17 cellular contexts compared by ENCODE assay signal in the genomic region with DNA sequence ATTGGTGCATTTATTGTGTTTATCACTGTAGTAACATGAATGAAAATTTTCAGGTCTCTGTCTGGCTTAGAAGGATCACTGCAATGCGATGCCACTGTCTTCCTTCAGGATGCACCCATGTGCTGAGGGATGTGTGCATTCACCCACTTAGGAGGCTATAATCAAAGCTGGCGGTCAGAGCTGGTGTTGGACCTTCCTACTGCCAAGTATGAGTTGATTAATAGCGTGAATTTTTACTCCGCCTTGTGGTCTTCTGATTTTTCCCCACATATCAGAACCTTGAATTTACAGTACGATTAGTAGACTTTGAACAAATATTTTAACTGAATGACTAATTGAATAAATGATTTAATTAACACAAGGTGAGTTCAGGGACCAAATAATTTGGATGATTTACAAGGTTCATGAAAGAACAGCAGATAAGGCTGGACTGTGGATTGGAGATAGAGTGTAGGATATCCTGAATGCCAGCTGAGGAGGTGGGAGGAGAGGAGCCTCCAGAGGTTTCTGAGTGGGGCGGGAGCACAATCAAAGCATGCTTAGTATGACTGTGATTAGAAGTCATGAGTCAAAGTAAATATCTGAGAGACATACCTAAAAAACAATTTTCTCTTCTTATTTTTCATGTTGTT. TPM values are rescaled to one million over a fixed set of nuclear protein-coding genes. Genes with fewer than 3 reads are reported as not detected.
DNase-seq lines count a peak whose midpoint lies in the region; ATAC-seq and TF ChIP-seq lines count a peak whose summit lies in the region.
"Had no signal": no experiment of that assay in that cellular context is flagged by ENCODE, and none has a peak within 500 bp of the region (broad histone marks: within the 10 kb centered on the region; RNA-seq: fewer than 3 reads in every experiment).

No MANE protein-coding gene starts in this region.

- no peak for TF ChIP-seq POLR2A in vagina (IDR thresholded peaks at IDR 0.05)

- H3K4me3 ChIP-seq in tibial artery = no peak overlapping the region
- no peak overlapping the region for H3K4me3 ChIP-seq in osteoblast (ENCODE audit: insufficient read depth, low read length)
- no peak overlapping the region for H3K4me3 ChIP-seq in vagina
- H3K4me3 ChIP-seq: GM12878 had no signal

- H3K4me2 ChIP-seq in osteoblast (ENCODE audit: insufficient read depth, low read length) = no peak overlapping the region

- H3K9me3 Mint-ChIP-seq in nephron = peaks cover 10% of the 10 kb centered on the region

- H3K4me1 ChIP-seq in tibial artery = peaks cover 0 to 70% (median 32%) of the 10 kb centered on the region in 4 donors
- no peaks in the 10 kb centered on the region for H3K4me1 ChIP-seq in osteoblast (ENCODE audit: insufficient read depth, low read length)
- peaks cover 8% of the 10 kb centered on the region for H3K4me1 ChIP-seq in vagina

- peak; percentile 63 for DNase-seq in NCI-H226
- peak; percentile 34 for DNase-seq in glomerular visceral epithelial cell (ENCODE audit: extremely low spot score)
- DNase-seq in tibial artery = no peak
- DNase-seq in osteoblast (ENCODE audit: insufficient read length, low spot score, missing footprints) = no peak
- no peak for DNase-seq in GM19238 (ENCODE audit: insufficient read length, low spot score)
- DNase-seq in vagina (ENCODE audit: extremely low spot score in 2 of 2) = no peak
- DNase-seq: BE2C; CD4-positive, alpha-beta memory T cell; GDM1; HCEC 1CT; NCI-H187; NCI-H510A treated with DMSO at 0.1 percent for 48 hours; SHP77 treated with DMSO at 0.1 percent for 48 hours had no signal

- H3K79me2 ChIP-seq in osteoblast (ENCODE audit: insufficient read depth, low read length) = no peaks in the 10 kb centered on the region

- H3K27ac Mint-ChIP-seq in nephron = peak overlapping the region; percentile 56 to 93 (median 64)
- H3K27ac Mint-ChIP-seq: CD4-positive, alpha-beta memory T cell had no signal

- ATAC-seq in GM21526 (IDR thresholded peaks at IDR 0.05; ENCODE audit: low FRiP score, unreplicated experiment) = no peak
- ATAC-seq: GM12878 had no signal

- H3K36me3 ChIP-seq in tibial artery (no peaks in the 10 kb centered on the region), osteoblast (ENCODE audit: insufficient read depth, low read length) (no peaks in the 10 kb centered on the region), vagina (no peaks in the 10 kb centered on the region)

- H3K27me3 Mint-ChIP-seq in nephron (ENCODE audit: low read depth) = no peaks in the 10 kb centered on the region

- no peak overlapping the region for H3K4me3 Mint-ChIP-seq in nephron
- H3K4me3 Mint-ChIP-seq: CD4-positive, alpha-beta memory T cell had no signal

- H2AFZ ChIP-seq in osteoblast (ENCODE audit: low read length) = no peak overlapping the region

- no peak for TF ChIP-seq CTCF in nephron (IDR thresholded peaks at IDR 0.05; ENCODE audit: unreplicated experiment in 3 of 3)
- no peak for TF ChIP-seq CTCF in tibial artery (IDR thresholded peaks at IDR 0.05)
- TF ChIP-seq CTCF in osteoblast (IDR thresholded peaks at IDR 0.05; ENCODE audit: extremely low read depth, low read depth, low read length) = no peak
- no peak for TF ChIP-seq CTCF in vagina (IDR thresholded peaks at IDR 0.05)

- intact Hi-C loops in tibial artery (cut with DNase I; ENCODE audit: low total_unique reads) (no loop called here), vagina (cut with DNase I) (no loop called here)

- H4K20me1 ChIP-seq in osteoblast (ENCODE audit: insufficient read depth, low read length) = no peaks in the 10 kb centered on the region

- H3K4me1 Mint-ChIP-seq in nephron = peaks cover 47% of the 10 kb centered on the region
- H3K4me1 Mint-ChIP-seq: CD4-positive, alpha-beta memory T cell had no signal

- H3K9me3 ChIP-seq in tibial artery = peaks cover 0 to 6% (median 0%) of the 10 kb centered on the region in 3 donors
- no peaks in the 10 kb centered on the region for H3K9me3 ChIP-seq in osteoblast (ENCODE audit: low read depth, low read length)
- H3K9me3 ChIP-seq in vagina = no peaks in the 10 kb centered on the region
- H3K9me3 ChIP-seq: BE2C had no signal

- peaks cover 12% of the 10 kb centered on the region for H3K36me3 Mint-ChIP-seq in nephron (ENCODE audit: low read depth)
- H3K36me3 Mint-ChIP-seq: CD4-positive, alpha-beta memory T cell had no signal

- peak overlapping the region; percentile 13 to 87 for H3K27ac ChIP-seq in tibial artery
- no peak overlapping the region for H3K27ac ChIP-seq in osteoblast (ENCODE audit: low read depth, low read length)
- no peak overlapping the region for H3K27ac ChIP-seq in vagina
- H3K27ac ChIP-seq: HL-60 had no signal

- H3K27me3 ChIP-seq in tibial artery (no peaks in the 10 kb centered on the region), osteoblast (ENCODE audit: insufficient read depth, low read length) (no peaks in the 10 kb centered on the region), vagina (no peaks in the 10 kb centered on the region)
- H3K27me3 ChIP-seq: BE2C had no signal

RNA-seq across cellular contexts. Expression of gene RERG, which starts 50.1 kb away (rescaled TPM):
- 0.29 TPM in 1 of 2 replicates, not detected in the other for total RNA-seq in osteoblast
- 31.9 TPM for total RNA-seq in vagina
- total RNA-seq: CD4-positive, alpha-beta memory T cell had no signal

Comparison
In these comparisons a context has a peak if more than half of its experiments do, and no peak if none do; other contexts are left out.
1. DNase-seq: peak in NCI-H226 (single experiment) and glomerular visceral epithelial cell (single experiment); none in tibial artery (0 of 2), osteoblast (single experiment), GM19238 (single experiment) and vagina (0 of 2).
2. H3K27ac ChIP-seq: peak in tibial artery (2 of 2); none in osteoblast (single experiment) and vagina (single experiment).
3. RNA of gene RERG, which starts 50.1 kb away (total RNA-seq): 31.9 TPM in vagina (single experiment); 0.29 TPM in osteoblast; every median in the first group is over 10 times any median in the second.